In the genomic region with DNA sequence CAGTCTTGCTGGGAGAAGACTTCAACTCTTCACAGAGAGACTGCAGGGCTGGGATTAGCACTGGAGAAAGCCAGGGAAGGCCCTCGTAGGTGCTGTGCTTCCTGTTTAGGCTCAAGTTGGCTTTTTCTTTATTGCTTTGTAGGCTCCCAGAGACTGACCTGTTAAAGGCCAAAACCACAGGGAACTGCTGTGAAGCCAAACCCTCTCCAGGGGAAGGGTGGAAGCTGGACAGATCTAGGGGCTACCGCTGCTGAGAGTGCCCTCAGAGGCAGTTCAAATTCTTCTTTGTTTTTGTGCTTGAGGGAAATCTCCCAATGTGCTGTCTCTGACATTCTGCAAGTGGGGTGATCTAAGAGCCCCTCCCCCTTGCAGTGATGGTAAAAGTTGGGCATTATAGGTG, we compare ENCODE assay signal across 15 cellular contexts.
DNase-seq lines count a peak whose midpoint lies in the region; TF ChIP-seq lines count a peak whose summit lies in the region.
"Had no signal": no experiment of that assay in that cellular context is flagged by ENCODE, and none has a peak within 500 bp of the region (broad histone marks: within the 10 kb centered on the region; RNA-seq: fewer than 3 reads in every experiment).

No MANE protein-coding gene starts in this region.

- no peaks in the 10 kb centered on the region for H3K27me3 ChIP-seq in OCI-LY1 (ENCODE audit: insufficient read depth, low read length)
- H3K27me3 ChIP-seq: BLaER1 had no signal

- peak overlapping the region; percentile 2; the same call in 1 of the 2 replicates for H3K4me2 ChIP-seq in OCI-LY1 (ENCODE audit: low read length)
- H3K4me2 ChIP-seq: BLaER1 had no signal

- H2AFZ ChIP-seq in OCI-LY1 (ENCODE audit: low read length): peak overlapping the region; percentile 62

- H3K79me2 ChIP-seq in OCI-LY1 (ENCODE audit: insufficient read depth, low read length): no peaks in the 10 kb centered on the region

- H3K4me3 ChIP-seq in OCI-LY1 (ENCODE audit: low read depth, low read length, poor library complexity, severe bottlenecking) (no peak overlapping the region), choroid plexus epithelial cell (ENCODE audit: low read depth, low read length) (no peak overlapping the region)
- H3K4me3 ChIP-seq: BLaER1 had no signal

- H4K20me1 ChIP-seq in OCI-LY1 (ENCODE audit: insufficient read depth, low read length): no peaks in the 10 kb centered on the region
- H4K20me1 ChIP-seq: BLaER1 had no signal

- H3K4me1 ChIP-seq in OCI-LY1 (ENCODE audit: insufficient read depth, low read length, severe bottlenecking): peaks cover 63% of the 10 kb centered on the region
- H3K4me1 ChIP-seq: BLaER1 had no signal

- peaks cover 7% of the 10 kb centered on the region; the same call in 1 of the 2 replicates for H3K9me3 ChIP-seq in OCI-LY1 (ENCODE audit: low read length)
- H3K9me3 ChIP-seq: BLaER1 had no signal

- H3K9me2 ChIP-seq in OCI-LY1 (ENCODE audit: low read depth, low read length): no peaks in the 10 kb centered on the region

- DNase-seq in ELF-1 (ENCODE audit: low read depth, low spot score): peak; percentile 4
- peak; percentile 3 for DNase-seq in choroid plexus epithelial cell (ENCODE audit: low read depth)
- DNase-seq in islet precursor cell: peak; percentile 52
- no peak for DNase-seq in amygdala (lab: John Stamatoyannopoulos, UW)
- no peak for DNase-seq in NCI-H187 treated with DMSO at 0.1 percent for 48 hours (lab: John Stamatoyannopoulos, UW)
- no peak for DNase-seq in NCI-H748 treated with DMSO at 0.1 percent for 48 hours (lab: John Stamatoyannopoulos, UW)
- DNase-seq: 8988T; CD4-positive, alpha-beta memory T cell; DMS153; DMS79; GF-D8; HCEC 1CT had no signal

- peak overlapping the region; percentile 7; the same call in 1 of the 2 replicates for H3K9ac ChIP-seq in OCI-LY1 (ENCODE audit: low read length)
- H3K9ac ChIP-seq: BLaER1 had no signal

- no peaks in the 10 kb centered on the region for H3K36me3 ChIP-seq in OCI-LY1 (ENCODE audit: insufficient read depth, low read length)
- H3K36me3 ChIP-seq: BLaER1 had no signal

- TF ChIP-seq CTCF in OCI-LY1 (IDR thresholded peaks at IDR 0.05; ENCODE audit: low read length) (no peak), choroid plexus epithelial cell (conservative IDR thresholded peaks at IDR 0.05; ENCODE audit: low read depth, low read length) (no peak)

- H3K27ac ChIP-seq in OCI-LY1 (ENCODE audit: low read depth, low read length, poor library complexity, severe bottlenecking): peak overlapping the region; percentile 52
- H3K27ac ChIP-seq: BLaER1, HL-60 had no signal

- no peaks in the 10 kb centered on the region for H3F3A ChIP-seq in OCI-LY1 (ENCODE audit: insufficient read depth, low read length)

Comparison
In these comparisons a context has a peak if more than half of its experiments do, and no peak if none do; other contexts are left out.
1. DNase-seq: peak in ELF-1 (single experiment), choroid plexus epithelial cell (single experiment) and islet precursor cell (single experiment); none in amygdala (0 of 56), NCI-H187 treated with DMSO at 0.1 percent for 48 hours (single experiment) and NCI-H748 treated with DMSO at 0.1 percent for 48 hours (single experiment).